ENCODE assay signal across 9 cellular contexts in the genomic region with DNA sequence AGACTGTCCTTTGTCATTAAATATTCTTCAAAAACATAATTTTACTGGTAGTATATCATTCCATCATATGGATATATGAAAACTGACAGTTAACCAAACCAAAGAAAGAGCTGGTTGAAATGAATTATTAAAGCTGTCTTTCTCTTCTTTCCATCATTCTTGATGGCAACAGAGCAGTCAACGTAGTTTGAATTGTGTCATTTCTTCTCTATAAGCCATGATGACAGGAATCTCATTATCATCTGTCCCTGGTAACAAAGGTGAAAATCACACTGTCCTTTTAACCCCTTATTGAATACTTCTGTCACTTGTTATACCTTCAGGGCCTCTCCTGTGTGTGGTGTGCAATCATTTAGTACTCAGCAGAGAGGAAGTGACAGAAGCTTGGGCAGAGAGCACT.
"Had no signal": no experiment of that assay in that cellular context is flagged by ENCODE, and none has a peak within 500 bp of the region (broad histone marks: within the 10 kb centered on the region; RNA-seq: fewer than 3 reads in every experiment).

No MANE protein-coding gene starts in this region.

- H3K9me3 ChIP-seq: HAP-1 had no signal

- H2AFZ ChIP-seq: GM23248 had no signal

- H3K4me1 ChIP-seq: HAP-1 had no signal

- H3K9ac ChIP-seq: GM23248 had no signal

- H3K27ac ChIP-seq: GM23248 had no signal

- ATAC-seq: HCT116, K562 had no signal

- DNase-seq: GM23248, GOT3, H7, HFFc6, IMR-90, KG1 had no signal

- H3K4me3 ChIP-seq: GM23248, HAP-1, K562 had no signal

- H3K36me3 ChIP-seq: HAP-1 had no signal
